ENCODE assay signal across 9 cellular contexts in the genomic region with DNA sequence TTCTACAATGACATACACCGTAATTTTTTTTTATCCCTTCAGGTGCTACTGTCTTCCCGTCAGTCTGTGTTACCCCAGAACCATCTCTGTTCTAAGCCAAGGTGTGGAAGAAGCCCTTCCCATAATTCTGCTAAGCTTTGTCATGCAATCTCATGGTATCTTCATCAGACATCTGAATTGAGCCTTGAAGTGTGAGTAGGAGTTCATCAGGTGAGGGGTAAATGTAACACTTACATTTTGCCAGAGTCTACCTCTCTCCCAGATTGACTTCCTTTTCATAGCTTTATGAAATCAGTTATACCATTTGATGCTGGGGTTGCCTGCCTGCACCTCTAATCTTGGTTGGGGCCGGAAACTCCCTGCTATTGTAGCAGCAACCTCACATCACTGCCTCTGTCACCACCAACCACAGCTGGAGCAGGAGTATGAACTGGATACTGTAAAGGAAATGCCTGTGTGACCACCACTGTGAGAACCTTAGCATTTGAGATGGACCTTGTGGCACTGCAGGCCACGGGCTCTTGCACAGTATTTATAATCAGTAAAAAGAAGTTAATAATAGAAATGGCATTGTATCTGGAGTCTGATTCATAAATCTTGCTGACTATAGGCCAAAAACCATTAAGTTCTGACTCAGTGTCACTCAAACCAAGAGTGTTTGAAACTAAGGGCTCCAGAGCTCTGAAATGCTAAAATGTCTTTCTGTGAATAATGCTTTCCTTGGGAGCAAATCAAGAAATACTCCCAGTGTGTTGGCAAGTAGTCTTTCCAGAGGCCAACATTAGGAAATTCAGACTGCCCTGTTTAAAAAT. TPM values are rescaled to one million over a fixed set of nuclear protein-coding genes. Genes with fewer than 3 reads are reported as not detected.
DNase-seq lines count a peak whose midpoint lies in the region; ATAC-seq and TF ChIP-seq lines count a peak whose summit lies in the region.
"Had no signal": no experiment of that assay in that cellular context is flagged by ENCODE, and none has a peak within 500 bp of the region (broad histone marks: within the 10 kb centered on the region; RNA-seq: fewer than 3 reads in every experiment).

No MANE protein-coding gene starts in this region.

- POLR2A ChIA-PET in T-cell (lab: Charles Lee): no interaction called here

- intact Hi-C loops in heart right ventricle (cut with DNase I): loop anchor here in 1 of 10 donors (5.0 kb wide), 1 partner anchor 62 kb away; no protein-coding TSS in a partner anchor

- peak overlapping the region in 8 of 10 donors; percentile 8 to 67 (median 60) for H3K27ac ChIP-seq in heart right ventricle

- no peak overlapping the region for H3K4me3 ChIP-seq in heart right ventricle

- no peaks in the 10 kb centered on the region for H3K27me3 Mint-ChIP-seq in T-cell

- WGBS in heart right ventricle, 2 donors: 52 to 54% methylated on average over 4 of the region's 4 CpGs

- peak overlapping the region; percentile 11 to 55 for H3K27ac Mint-ChIP-seq in T-cell

- H3K4me1 ChIP-seq in heart right ventricle: peaks cover 9 to 45% (median 30%) of the 10 kb centered on the region in 9 donors

- no peaks in the 10 kb centered on the region for H3K27me3 ChIP-seq in heart right ventricle

- peak; percentile 81 for ATAC-seq in GM18861 (IDR thresholded peaks at IDR 0.05; ENCODE audit: unreplicated experiment)
- ATAC-seq in HG02763 (IDR thresholded peaks at IDR 0.05; ENCODE audit: unreplicated experiment): peak; percentile 72
- peak; percentile 61 to 98 (median 66) for ATAC-seq in T-cell (replicated peaks in 1 of 4)
- ATAC-seq in heart right ventricle: peak in 6 of 8 donors; percentile 30 to 67 (median 42)
- no peak for ATAC-seq in GM19324 (IDR thresholded peaks at IDR 0.05; ENCODE audit: low FRiP score, unreplicated experiment)
- ATAC-seq: Panc1 had no signal

- peaks cover 11% of the 10 kb centered on the region for H3K36me3 Mint-ChIP-seq in T-cell

- peaks cover 6 to 10% (median 6%) of the 10 kb centered on the region in 3 donors for H3K4me1 Mint-ChIP-seq in T-cell

- H3K4me3 Mint-ChIP-seq in T-cell: no peak overlapping the region

- no peaks in the 10 kb centered on the region for H3K9me3 ChIP-seq in heart right ventricle

- CTCF ChIA-PET in T-cell (lab: Charles Lee): no interaction called here

- DNase-seq in T-cell: peak in 26 of 34 experiments; percentile 2 to 35 (median 13)
- no peak for DNase-seq in heart right ventricle
- DNase-seq in anterior cingulate cortex (lab: John Stamatoyannopoulos, UW): no peak
- DNase-seq in NCI-H2171 (lab: John Stamatoyannopoulos, UW): no peak
- no peak for DNase-seq in DMS79 (lab: John Stamatoyannopoulos, UW)

- H3K36me3 ChIP-seq in heart right ventricle: no peaks in the 10 kb centered on the region

- TF ChIP-seq CTCF in heart right ventricle (IDR thresholded peaks at IDR 0.05): no peak

- H3K9me3 Mint-ChIP-seq in T-cell: no peaks in the 10 kb centered on the region

RNA-seq across cellular contexts. Expression of a gene that starts 58.6 kb away (rescaled TPM):
- total RNA-seq in T-cell: 10 to 100 TPM; 13.5 to 19.6 (median 18.3) TPM
- 100 to 1,000 TPM in 5 of 10 donors, 10 to 100 TPM in 5; 40.7 to 165 (median 104) TPM for total RNA-seq in heart right ventricle
- 10 to 100 TPM in 1 of 2 donors, 1 to 10 TPM in 1; 9.5 to 23.5 TPM for polyA plus RNA-seq in heart right ventricle

Comparison
In these comparisons a context has a peak if more than half of its experiments do, and no peak if none do; other contexts are left out.
1. DNase-seq: peak in T-cell (26 of 34); none in heart right ventricle (0 of 2), anterior cingulate cortex (0 of 58), NCI-H2171 (single experiment) and DMS79 (single experiment).